In the genomic region with DNA sequence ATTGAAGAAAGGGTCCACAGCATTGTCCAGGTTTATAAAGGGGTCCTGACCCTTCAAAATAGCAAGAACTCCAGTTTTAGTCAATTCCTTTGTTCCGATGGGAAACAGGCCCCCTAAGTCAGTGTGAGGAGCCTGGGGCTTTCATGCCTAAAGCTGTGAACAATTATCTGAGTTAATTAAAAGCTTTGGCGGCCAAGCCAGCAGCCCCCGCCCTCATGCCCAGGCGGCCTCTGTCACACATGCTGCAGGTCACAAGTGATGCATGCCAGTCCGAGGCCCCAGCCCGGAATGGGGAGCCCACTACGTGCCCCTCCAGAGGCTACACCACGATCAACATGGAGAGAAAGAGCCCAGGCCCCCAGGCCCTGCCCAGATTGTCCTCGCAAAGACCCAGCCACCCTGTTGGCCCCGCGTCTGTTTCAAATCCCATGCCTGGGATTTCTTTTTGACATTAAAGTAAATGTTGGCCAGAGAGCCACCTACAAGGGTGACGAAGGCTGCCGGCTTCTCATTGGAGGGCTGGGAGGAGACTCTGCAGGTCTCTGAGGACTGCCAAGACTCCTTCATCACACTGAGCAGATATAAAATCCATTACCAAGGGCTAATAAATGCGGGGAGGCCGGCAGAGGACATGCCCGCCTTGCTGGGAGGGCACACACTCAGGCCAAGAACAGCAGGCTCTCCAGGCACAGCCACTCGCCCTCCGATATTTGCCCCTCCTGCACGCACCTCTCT, we compare ENCODE assay signal across 20 cellular contexts. TPM values are rescaled to one million over a fixed set of nuclear protein-coding genes. Genes with fewer than 3 reads are reported as not detected.
A peak's percentile ranks its signal among the peaks of the same experiment; 100 is the strongest.
DNase-seq lines count a peak whose midpoint lies in the region; ATAC-seq, FAIRE-seq and TF ChIP-seq lines count a peak whose summit lies in the region.
"Had no signal": no experiment of that assay in that cellular context is flagged by ENCODE, and none has a peak within 500 bp of the region (broad histone marks: within the 10 kb centered on the region; RNA-seq: fewer than 3 reads in every experiment).

No MANE protein-coding gene starts in this region.

- TF ChIP-seq POLR2A in Peyer's patch (IDR thresholded peaks at IDR 0.05) (no peak), HepG2 (IDR thresholded peaks at IDR 0.05; ENCODE audit: insufficient read depth in 1 of 2, low read depth in 2 of 2, low read length in 2 of 2) (no peak)

- H3K4me1 ChIP-seq in Peyer's patch (peaks cover 0 to 11% (median 3%) of the 10 kb centered on the region in 4 donors), hepatocyte (ENCODE audit: insufficient read depth) (peaks cover 21% of the 10 kb centered on the region), HepG2 (ENCODE audit: insufficient read depth, low read length) (no peaks in the 10 kb centered on the region)

- H2AFZ ChIP-seq in hepatocyte (no peak overlapping the region), HepG2 (ENCODE audit: low read length) (no peak overlapping the region)

- POLR2A ChIA-PET in WTC11 (lab: Charles Lee), result no interaction called here
- POLR2A ChIA-PET in HepG2 (lab: Yijun Ruan, JAX), result no interaction called here

- H3K36me3 ChIP-seq in Peyer's patch, result no peaks in the 10 kb centered on the region
- H3K36me3 ChIP-seq in hepatocyte (replicated peaks; ENCODE audit: insufficient read depth, low read depth), result no peaks in the 10 kb centered on the region
- H3K36me3 ChIP-seq in HepG2 (replicated peaks in 1 of 2; ENCODE audit: control insufficient read depth in 1 of 2, insufficient read depth in 2 of 2, low read length in 2 of 2), result 0 out of 5 replicates have a peak, but pooled peaks cover 0 to 1% of the 10 kb centered on the region in 2 experiments
- H3K36me3 ChIP-seq: HAP-1, SJCRH30 had no signal

- H3K36me3 Mint-ChIP-seq in osteocyte (ENCODE audit: unreplicated experiment), result peaks cover 4% of the 10 kb centered on the region
- no peaks in the 10 kb centered on the region for H3K36me3 Mint-ChIP-seq in WTC11

- 54% methylated on average over 17 of the region's 19 CpGs for WGBS in hepatocyte (ENCODE audit: low lambda C conversion rate, missing lambda C conversion rate)
- 98% methylated on average over 7 of the region's 19 CpGs for WGBS in HepG2 (ENCODE audit: low lambda C conversion rate)

- CTCF ChIA-PET in WTC11 (lab: Charles Lee) (no interaction called here), HepG2 (lab: Yijun Ruan, JAX; ENCODE audit: low intra/inter-chr PET ratio, low total read pairs) (no interaction called here)

- H3K9me2 ChIP-seq in hepatocyte (replicated peaks; ENCODE audit: insufficient read depth), result no peaks in the 10 kb centered on the region

- no peak overlapping the region for H3K9ac ChIP-seq in HepG2 (ENCODE audit: insufficient read depth, low read depth, low read length)

- H3K4me3 ChIP-seq in Peyer's patch (no peak overlapping the region), hepatocyte (no peak overlapping the region), HepG2 (replicated peaks in 1 of 3; ENCODE audit: insufficient read depth in 1 of 3, low read depth in 2 of 3, low read length in 3 of 3) (no peak overlapping the region)
- H3K4me3 ChIP-seq: HAP-1, K562, SJCRH30 had no signal

- no peak for TF ChIP-seq RAD21 in HepG2 (CRISPR knock-in tag; IDR thresholded peaks at IDR 0.05)

- intact Hi-C loops in HepG2 (cut with micrococcal nuclease; ENCODE audit: unreplicated experiment), result no loop called here

- H3K79me2 ChIP-seq in hepatocyte (no peaks in the 10 kb centered on the region), HepG2 (ENCODE audit: insufficient read depth, low read length) (no peaks in the 10 kb centered on the region)

- no peaks in the 10 kb centered on the region for H3K9me3 ChIP-seq in Peyer's patch
- H3K9me3 ChIP-seq in hepatocyte (ENCODE audit: low read depth), result no peaks in the 10 kb centered on the region
- no peaks in the 10 kb centered on the region for H3K9me3 ChIP-seq in HepG2 (ENCODE audit: low read length)
- H3K9me3 ChIP-seq: HAP-1, SJCRH30 had no signal

- ATAC-seq in WTC11 (no peak), HepG2 (no peak)
- ATAC-seq: K562 had no signal

- in situ Hi-C loops in HepG2 (cut with HindIII; ENCODE audit: extremely low pct_ligation_motif_present, low pct_unique_long_range_greater_than_20kb), result no loop called here

- H4K20me1 ChIP-seq in hepatocyte (ENCODE audit: insufficient read depth, poor library complexity, severe bottlenecking), result no peaks in the 10 kb centered on the region
- no peaks in the 10 kb centered on the region for H4K20me1 ChIP-seq in HepG2 (ENCODE audit: insufficient read depth, low read length)

- TF ChIP-seq CTCF in Peyer's patch (IDR thresholded peaks at IDR 0.05) (no peak), hepatocyte (IDR thresholded peaks at IDR 0.05; ENCODE audit: poor library complexity) (no peak), osteocyte (IDR thresholded peaks at IDR 0.05) (no peak), WTC11 (IDR thresholded peaks at IDR 0.05) (no peak), HepG2 (CRISPR knock-in tag; IDR thresholded peaks at IDR 0.05) (no peak)

- DNase-seq in ELF-1 (ENCODE audit: low read depth, low spot score) (peak; percentile 60), Peyer's patch (peak in 2 of 3 donors; percentile 5 to 21), hepatocyte (ENCODE audit: low spot score) (no peak), osteocyte (ENCODE audit: extremely low spot score, unreplicated experiment) (peak; percentile 80), WTC11 (ENCODE audit: low spot score) (no peak), HepG2 (ENCODE audit: low spot score) (no peak)
- DNase-seq in central memory CD4-positive, alpha-beta T cell, result no peak
- DNase-seq: ACHN; CD4-positive, alpha-beta T cell; DMS53; MV-4-11; NCI-H2081 treated with DMSO at 0.1 percent for 48 hours; NCI-H2227 treated with DMSO at 0.1 percent for 48 hours; NCI-H524; NK-92 treated with Interleukin-12 subunit alpha and Interleukin-12 subunit beta, amount 100 ng/mL, for 24 hours; OCI-M1; RPMI8226; SJCRH30 had no signal

- H3K27ac Mint-ChIP-seq in osteocyte (ENCODE audit: unreplicated experiment) (no peak overlapping the region), WTC11 (no peak overlapping the region)
- H3K27ac Mint-ChIP-seq: CD4-positive, alpha-beta T cell had no signal

- H3K9me3 Mint-ChIP-seq in osteocyte (ENCODE audit: unreplicated experiment), result no peaks in the 10 kb centered on the region
- no peaks in the 10 kb centered on the region for H3K9me3 Mint-ChIP-seq in WTC11
- H3K9me3 Mint-ChIP-seq: CD4-positive, alpha-beta T cell had no signal

- H3K4me3 Mint-ChIP-seq in osteocyte (ENCODE audit: unreplicated experiment) (no peak overlapping the region), WTC11 (no peak overlapping the region)
- H3K4me3 Mint-ChIP-seq: CD4-positive, alpha-beta T cell had no signal

- H3K4me2 ChIP-seq in hepatocyte, result peak overlapping the region; percentile 25
- no peak overlapping the region for H3K4me2 ChIP-seq in HepG2 (ENCODE audit: low read depth, low read length)

- BruUV-seq in HepG2 (replicated peaks; lab: Mats Ljungman, UMichigan), result no TSS peak

- no peak for TF ChIP-seq EP300 in HepG2 (IDR thresholded peaks at IDR 0.05; ENCODE audit: low read depth in 2 of 2, low read length in 2 of 2)
- TF ChIP-seq EP300 in HepG2 (CRISPR knock-in tag; IDR thresholded peaks at IDR 0.05; ENCODE audit: borderline replicate concordance), result no peak

- H3K27me3 ChIP-seq in Peyer's patch (no peaks in the 10 kb centered on the region), hepatocyte (no peaks in the 10 kb centered on the region), HepG2 (ENCODE audit: control insufficient read depth in 1 of 2, insufficient read depth in 2 of 2, low read length in 2 of 2) (no peaks in the 10 kb centered on the region; a peak in 1 of 5 replicates)
- H3K27me3 ChIP-seq: SJCRH30 had no signal

- H3K27ac ChIP-seq in Peyer's patch (no peak overlapping the region), hepatocyte (peak overlapping the region; percentile 89), HepG2 (ENCODE audit: extremely low read length, insufficient read depth, low read length) (no peak overlapping the region)
- H3K27ac ChIP-seq: SJCRH30 had no signal

- no peak for FAIRE-seq in HepG2 (lab: Jason Lieb, UNC)
- FAIRE-seq: K562 had no signal

- H3K27me3 Mint-ChIP-seq in osteocyte (ENCODE audit: unreplicated experiment), result no peaks in the 10 kb centered on the region
- H3K27me3 Mint-ChIP-seq in WTC11 (ENCODE audit: low read depth), result no peaks in the 10 kb centered on the region
- H3K27me3 Mint-ChIP-seq: CD4-positive, alpha-beta T cell had no signal

- H3K4me1 Mint-ChIP-seq in osteocyte (ENCODE audit: unreplicated experiment) (peaks cover 9% of the 10 kb centered on the region), WTC11 (peaks cover 32% of the 10 kb centered on the region)

TF ChIP-seq in WTC11, 78 proteins besides CTCF, POLR2A, EP300 and RAD21 (continues in another document):
- no peak for TF ChIP-seq ELF4 (CRISPR knock-in tag; IDR thresholded peaks at IDR 0.05; ENCODE audit: low read depth)

TF ChIP-seq in HepG2, 621 proteins besides CTCF, POLR2A, EP300 and RAD21 (continues in another document):
- TF ChIP-seq FIP1L1 (IDR thresholded peaks at IDR 0.05; ENCODE audit: borderline replicate concordance, insufficient read depth, low read depth, low read length), result no peak

RNA-seq across cellular contexts. Expression of a gene that starts 14.5 kb away (rescaled TPM):
- 1 to 10 TPM; 2.1 to 5.4 (median 4.0) TPM for total RNA-seq in Peyer's patch
- 1.5 and 1.6 TPM in 2 replicates for total RNA-seq in hepatocyte
- polyA plus RNA-seq in hepatocyte, result 2.0 and 2.1 TPM in 2 replicates
- 0.78 and 0.94 TPM in 2 replicates for total RNA-seq in osteocyte
- 2.1 to 2.8 TPM (median 2.3 TPM) in 3 replicates for total RNA-seq in WTC11 (2021)
- 0.13 and 0.28 TPM in 2 replicates for total RNA-seq in HepG2 (2016; rRNA removed; fragmentation: Illumina TruSeq; extraction: Trizol)
- not detected in 2 replicates for total RNA-seq in HepG2 (2016; cell fraction: cytosol; rRNA removed; fragmentation: Illumina TruSeq; extraction: Trizol; ENCODE audit: low read depth)
- total RNA-seq in HepG2 (2016; cell fraction: insoluble cytoplasmic fraction; rRNA removed; fragmentation: Illumina TruSeq; extraction: Trizol), result 0.04 and 0.32 TPM in 2 replicates
- 0.03 and 0.06 TPM in 2 replicates for total RNA-seq in HepG2 (2016; cell fraction: membrane; rRNA removed; fragmentation: Illumina TruSeq; extraction: Trizol)
- 0.16 and 0.68 TPM in 2 replicates for total RNA-seq in HepG2 (2016; cell fraction: nucleus; rRNA removed; fragmentation: Illumina TruSeq; extraction: Trizol)
- 0.29 and 0.33 TPM in 2 replicates for polyA plus RNA-seq in HepG2 (2011; rRNA removed)
- polyA plus RNA-seq in HepG2 (2011; cell fraction: cytosol; rRNA removed), result 0.13 and 0.15 TPM in 2 replicates
- polyA plus RNA-seq in HepG2 (2011; cell fraction: nucleus; rRNA removed), result 1.6 and 1.9 TPM in 2 replicates
- 0.23 and 0.30 TPM in 2 replicates for polyA plus RNA-seq in HepG2 (2012)
- not detected in 2 replicates for polyA plus RNA-seq in HepG2 (2016; cell fraction: cytosol; fragmentation: Illumina TruSeq; extraction: Trizol; ENCODE audit: low read depth)
- 0.07 and 0.20 TPM in 2 replicates for polyA plus RNA-seq in HepG2 (2016; cell fraction: insoluble cytoplasmic fraction; fragmentation: Illumina TruSeq; extraction: Trizol; ENCODE audit: low read depth)
- polyA plus RNA-seq in HepG2 (2016; cell fraction: membrane; fragmentation: Illumina TruSeq; extraction: Trizol; ENCODE audit: low read depth), result 0.05 TPM in 1 of 2 replicates, not detected in the other
- 1.0 and 1.3 TPM in 2 replicates for polyA plus RNA-seq in HepG2 (2016; cell fraction: nucleus; fragmentation: Illumina TruSeq; extraction: Trizol; ENCODE audit: insufficient read depth, low read depth)
- polyA minus RNA-seq in HepG2 (2011; rRNA and poly(A)+ RNA removed; ENCODE audit: low replicate concordance), result 0.44 and 30.1 TPM in 2 replicates
- 0.30 and 0.44 TPM in 2 replicates for polyA minus RNA-seq in HepG2 (2011; cell fraction: cytosol; rRNA and poly(A)+ RNA removed)
- 0.50 and 0.52 TPM in 2 replicates for polyA minus RNA-seq in HepG2 (2011; cell fraction: nucleus; rRNA and poly(A)+ RNA removed)

Comparison
In these comparisons a context has a peak if more than half of its experiments do, and no peak if none do; other contexts are left out.
1. DNase-seq: peak in ELF-1 (single experiment), Peyer's patch (2 of 3) and osteocyte (single experiment); none in hepatocyte (single experiment), WTC11 (single experiment), central memory CD4-positive, alpha-beta T cell (single experiment) and HepG2 (single experiment).